In the genomic region with DNA sequence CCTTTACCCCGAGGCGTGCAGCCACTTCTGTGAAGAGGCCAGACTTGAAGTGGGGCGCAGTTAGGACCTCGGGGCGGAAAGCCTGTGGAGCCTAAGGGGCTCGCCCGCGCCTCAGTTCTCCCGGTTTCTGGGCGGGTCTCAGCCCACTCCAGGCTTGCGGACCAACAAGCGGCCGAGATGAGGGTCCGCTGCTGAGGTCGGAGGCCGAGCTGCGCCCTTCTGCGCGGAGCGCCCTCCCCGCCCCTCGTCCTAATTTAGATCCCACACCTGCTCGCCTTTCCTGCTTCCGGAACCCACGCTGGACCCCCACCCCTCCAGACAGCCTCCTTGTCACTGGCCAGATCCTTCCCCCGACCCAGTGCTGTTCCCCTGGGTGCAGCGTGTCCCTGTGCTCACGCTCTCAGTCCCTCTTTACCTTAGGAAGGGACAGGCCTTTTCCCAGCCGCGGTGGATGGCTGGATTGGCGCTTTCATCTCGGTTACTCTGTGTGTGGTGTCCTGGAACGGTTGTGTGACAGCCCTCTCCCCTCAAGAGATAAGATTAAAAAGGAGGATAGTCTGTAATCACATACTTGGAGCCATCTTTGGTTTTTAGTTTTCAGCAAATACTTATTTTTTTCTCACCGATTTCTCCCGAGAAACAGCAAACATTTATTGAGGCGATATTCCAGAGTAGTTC, we compare ENCODE assay signal across 8 cellular contexts. TPM values are rescaled to one million over a fixed set of nuclear protein-coding genes. Genes with fewer than 3 reads are reported as not detected.
DNase-seq lines count a peak whose midpoint lies in the region; ATAC-seq and TF ChIP-seq lines count a peak whose summit lies in the region.

No MANE protein-coding gene starts in this region.

- H3K4me2 ChIP-seq in parathyroid adenoma (ENCODE audit: low read length) = peak overlapping the region; percentile 99

- H3K9ac ChIP-seq in parathyroid adenoma = peak overlapping the region; percentile 94

- ATAC-seq in GM19455 (IDR thresholded peaks at IDR 0.05; ENCODE audit: unreplicated experiment) = peak; percentile 12
- no peak for ATAC-seq in GM19328 (IDR thresholded peaks at IDR 0.05; ENCODE audit: unreplicated experiment)
- no peak for ATAC-seq in HG02973 (IDR thresholded peaks at IDR 0.05; ENCODE audit: unreplicated experiment)

- intact Hi-C loops in esophagus muscularis mucosa (cut with DNase I) = no loop called here

- DNase-seq in AG04450 (ENCODE audit: low read depth, low spot score) = no peak
- DNase-seq in SHP77 (lab: John Stamatoyannopoulos, UW) = peak; percentile 71 to 83
- no peak for DNase-seq in esophagus muscularis mucosa (ENCODE audit: extremely low spot score)
- no peak for DNase-seq in amniotic stem cell (lab: John Stamatoyannopoulos, UW)

- CTCF ChIA-PET in AG04450 (lab: Charles Lee) = interaction anchor here (0.6 to 1.6 kb wide), 2 partner anchors 9 to 875 kb away, joined by 5 to 9 read pairs; no protein-coding TSS in a partner anchor

- peak overlapping the region; percentile 98 for H2AFZ ChIP-seq in parathyroid adenoma

- no peaks in the 10 kb centered on the region for H3K9me3 ChIP-seq in AG04450 (ENCODE audit: control insufficient read depth, insufficient read depth, low read length)
- H3K9me3 ChIP-seq in esophagus muscularis mucosa = no peaks in the 10 kb centered on the region
- no peaks in the 10 kb centered on the region for H3K9me3 ChIP-seq in parathyroid adenoma (ENCODE audit: control insufficient read depth, low read length)

- H3K4me1 ChIP-seq in esophagus muscularis mucosa = peaks cover 17 to 45% (median 39%) of the 10 kb centered on the region in 4 donors
- H3K4me1 ChIP-seq in parathyroid adenoma = peaks cover 11% of the 10 kb centered on the region

- H3K27ac ChIP-seq in AG04450 (ENCODE audit: low read depth, low read length) = peak overlapping the region; percentile 89
- H3K27ac ChIP-seq in esophagus muscularis mucosa (replicated peaks in 1 of 4) = peak overlapping the region; percentile 98 to 100 (median 99)
- peak overlapping the region; percentile 90 for H3K27ac ChIP-seq in parathyroid adenoma

- POLR2A ChIA-PET in AG04450 (lab: Yijun Ruan, JAX) = interaction anchor here (2.2 kb wide), 1 partner anchor 10 kb away, joined by 9 read pairs; no protein-coding TSS in a partner anchor

- H3K4me3 ChIP-seq in AG04450 (ENCODE audit: low read depth, low read length) = peak overlapping the region; percentile 71
- peak overlapping the region; percentile 92 to 96 (median 94) for H3K4me3 ChIP-seq in esophagus muscularis mucosa
- H3K4me3 ChIP-seq in parathyroid adenoma (ENCODE audit: low read depth, low read length) = peak overlapping the region; percentile 85

- WGBS in esophagus muscularis mucosa = 14% methylated on average over 21 of the region's 36 CpGs

- no peak for TF ChIP-seq POLR2A in esophagus muscularis mucosa (IDR thresholded peaks at IDR 0.05; ENCODE audit: low read depth)

- H3K27me3 ChIP-seq in AG04450 (ENCODE audit: control insufficient read depth, insufficient read depth, low read length) (no peaks in the 10 kb centered on the region), esophagus muscularis mucosa (no peaks in the 10 kb centered on the region), parathyroid adenoma (ENCODE audit: control insufficient read depth, insufficient read depth, low read length) (no peaks in the 10 kb centered on the region)

- H3K36me3 ChIP-seq in esophagus muscularis mucosa (peaks cover 1 to 21% (median 20%) of the 10 kb centered on the region in 4 donors), parathyroid adenoma (ENCODE audit: control insufficient read depth, insufficient read depth, low read length) (no peaks in the 10 kb centered on the region)

- no peak for TF ChIP-seq CTCF in AG04450 (IDR thresholded peaks at IDR 0.05; ENCODE audit: low read depth, low read length)
- no peak for TF ChIP-seq CTCF in esophagus muscularis mucosa (IDR thresholded peaks at IDR 0.05)
- TF ChIP-seq CTCF in parathyroid adenoma (IDR thresholded peaks at IDR 0.05) = no peak

- H3K79me2 ChIP-seq in parathyroid adenoma = no peaks in the 10 kb centered on the region

- no peak for TF ChIP-seq EP300 in esophagus muscularis mucosa (IDR thresholded peaks at IDR 0.05)

RNA-seq across cellular contexts. Expression of a gene that starts 0.9 kb away (rescaled TPM):
- polyA plus RNA-seq in AG04450 (2011; rRNA removed) = 44.1 and 51.6 TPM in 2 replicates
- polyA minus RNA-seq in AG04450 (2011; rRNA and poly(A)+ RNA removed) = 41.8 and 45.1 TPM in 2 replicates
- total RNA-seq in esophagus muscularis mucosa = 10 to 100 TPM; 41.9 to 72.6 (median 50.0) TPM

RNA-seq across cellular contexts. Expression of a gene that starts 13.8 kb away (rescaled TPM):
- 34.3 and 37.1 TPM in 2 replicates for polyA plus RNA-seq in AG04450 (2011; rRNA removed)
- polyA minus RNA-seq in AG04450 (2011; rRNA and poly(A)+ RNA removed) = 22.6 and 32.5 TPM in 2 replicates
- 10 to 100 TPM; 25.3 to 50.3 (median 33.4) TPM for total RNA-seq in esophagus muscularis mucosa

RNA-seq across cellular contexts. Expression of a gene that starts 18.9 kb away (rescaled TPM):
- 26.6 and 30.0 TPM in 2 replicates for polyA plus RNA-seq in AG04450 (2011; rRNA removed)
- polyA minus RNA-seq in AG04450 (2011; rRNA and poly(A)+ RNA removed) = 28.6 and 31.2 TPM in 2 replicates
- 10 to 100 TPM; 48.7 to 78.8 (median 66.1) TPM for total RNA-seq in esophagus muscularis mucosa

RNA-seq across cellular contexts. Expression of a gene that starts 30.1 kb away (rescaled TPM):
- polyA plus RNA-seq in AG04450 (2011; rRNA removed) = not detected in 2 replicates
- polyA minus RNA-seq in AG04450 (2011; rRNA and poly(A)+ RNA removed) = not detected in 2 replicates
- total RNA-seq in esophagus muscularis mucosa = 10 to 100 TPM in 1 of 4 donors, 1 to 10 TPM in 3; 3.3 to 10.8 (median 6.0) TPM

RNA-seq across cellular contexts. Expression of a gene that starts 58.9 kb away (rescaled TPM):
- polyA plus RNA-seq in AG04450 (2011; rRNA removed) = 0.86 and 0.97 TPM in 2 replicates
- polyA minus RNA-seq in AG04450 (2011; rRNA and poly(A)+ RNA removed) = 4.4 and 4.9 TPM in 2 replicates
- total RNA-seq in esophagus muscularis mucosa = 1 to 10 TPM; 1.7 to 4.6 (median 2.6) TPM

Comparison
In these comparisons a context has a peak if more than half of its experiments do, and no peak if none do; other contexts are left out.
1. DNase-seq: peak in SHP77 (2 of 2); none in AG04450 (single experiment), esophagus muscularis mucosa (single experiment) and amniotic stem cell (single experiment).
2. Peak in every context shown above with its lines, with median percentiles within 50 percentile points of each other: H3K27ac ChIP-seq and H3K4me3 ChIP-seq.